1 cellular context compared by ENCODE assay signal in the genomic region with DNA sequence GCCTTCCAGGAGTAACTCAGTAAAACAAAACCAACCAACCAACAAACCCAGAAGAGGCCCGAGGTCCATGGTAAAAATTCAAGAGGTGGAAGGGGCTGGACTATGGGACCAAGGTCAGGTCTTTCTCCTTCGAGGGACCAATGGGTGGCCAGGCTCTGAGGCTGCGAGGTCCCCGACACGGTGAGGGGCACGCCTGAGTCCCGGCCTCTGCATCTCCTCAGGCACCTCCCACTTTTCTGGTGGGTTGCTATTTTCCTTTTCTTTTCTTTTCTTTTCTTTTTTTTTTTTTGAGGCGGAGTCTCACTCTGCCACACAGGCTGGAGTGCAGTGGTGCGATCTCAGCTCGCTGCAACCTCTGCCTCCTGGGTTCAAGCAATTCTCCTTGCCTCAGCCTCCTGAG.
TF ChIP-seq lines count a peak whose summit lies in the region.

No MANE protein-coding gene starts in this region.

TF ChIP-seq in A549, 52 proteins besides CTCF, POLR2A, EP300 and RAD21:
- TF ChIP-seq, protein P1, sequence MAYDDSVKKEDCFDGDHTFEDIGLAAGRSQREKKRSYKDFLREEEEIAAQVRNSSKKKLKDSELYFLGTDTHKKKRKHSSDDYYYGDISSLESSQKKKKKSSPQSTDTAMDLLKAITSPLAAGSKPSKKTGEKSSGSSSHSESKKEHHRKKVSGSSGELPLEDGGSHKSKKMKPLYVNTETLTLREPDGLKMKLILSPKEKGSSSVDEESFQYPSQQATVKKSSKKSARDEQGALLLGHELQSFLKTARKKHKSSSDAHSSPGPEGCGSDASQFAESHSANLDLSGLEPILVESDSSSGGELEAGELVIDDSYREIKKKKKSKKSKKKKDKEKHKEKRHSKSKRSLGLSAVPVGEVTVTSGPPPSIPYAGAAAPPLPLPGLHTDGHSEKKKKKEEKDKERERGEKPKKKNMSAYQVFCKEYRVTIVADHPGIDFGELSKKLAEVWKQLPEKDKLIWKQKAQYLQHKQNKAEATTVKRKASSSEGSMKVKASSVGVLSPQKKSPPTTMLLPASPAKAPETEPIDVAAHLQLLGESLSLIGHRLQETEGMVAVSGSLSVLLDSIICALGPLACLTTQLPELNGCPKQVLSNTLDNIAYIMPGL (CRISPR knock-in tag; IDR thresholded peaks at IDR 0.05; ENCODE audit: borderline replicate concordance): no peak
- no peak for TF ChIP-seq JUNB (IDR thresholded peaks at IDR 0.05)
